ENCODE assay signal across 10 cellular contexts in genomic region chr3:50156991-50157493, GRCh38. TPM values are rescaled to one million over a fixed set of nuclear protein-coding genes. Genes with fewer than 3 reads are reported as not detected.
DNase-seq lines count a peak whose midpoint lies in the region; ATAC-seq, FAIRE-seq and TF ChIP-seq lines count a peak whose summit lies in the region.
"Had no signal": no experiment of that assay in that cellular context is flagged by ENCODE, and none has a peak within 500 bp of the region (broad histone marks: within the 10 kb centered on the region; RNA-seq: fewer than 3 reads in every experiment).

No MANE protein-coding gene starts in this region.

- WGBS in gastroesophageal sphincter (ENCODE audit: low coverage in 1 of 2), 2 donors: 11 to 16% methylated on average over 7 to 10 of the region's 13 CpGs
- WGBS in psoas muscle, 3 donors: 58 to 72% (median 65%) methylated on average over 11 to 13 of the region's 13 CpGs

- TF ChIP-seq EP300 in gastroesophageal sphincter (IDR thresholded peaks at IDR 0.05): no peak

- TF ChIP-seq CTCF in CD14-positive monocyte (IDR thresholded peaks at IDR 0.05): no peak
- no peak for TF ChIP-seq CTCF in gastroesophageal sphincter (IDR thresholded peaks at IDR 0.05)
- TF ChIP-seq CTCF in psoas muscle (IDR thresholded peaks at IDR 0.05): no peak

- FAIRE-seq in GM19239 (lab: Jason Lieb, UNC): no peak

- H3K9me3 ChIP-seq in SK-N-MC (ENCODE audit: low read depth, low read length) (no peaks in the 10 kb centered on the region), gastroesophageal sphincter (no peaks in the 10 kb centered on the region), psoas muscle (no peaks in the 10 kb centered on the region)

- H3K36me3 ChIP-seq in SK-N-MC (ENCODE audit: insufficient read depth, low read length) (no peaks in the 10 kb centered on the region), gastroesophageal sphincter (no peaks in the 10 kb centered on the region), psoas muscle (ENCODE audit: insufficient read depth in 1 of 2, low read depth in 1 of 2) (peaks cover 0 to 9% of the 10 kb centered on the region in 2 donors)

- H3K27ac Mint-ChIP-seq in CD14-positive monocyte: peak overlapping the region in 1 of 7 donors; percentile 62
- H3K27ac Mint-ChIP-seq in T-helper 2 cell treated with Interferon-gamma antibody and Interleukin-4, amounts not matched to agents 5 μg/mL and 100 μg/mL, for 36 hours: no peak overlapping the region

- no peak overlapping the region for H3K9ac ChIP-seq in SK-N-MC (ENCODE audit: insufficient read length)

- intact Hi-C loops in CD14-positive monocyte (cut with micrococcal nuclease) (no loop called here), psoas muscle (cut with DNase I) (no loop called here)

- H3K27ac ChIP-seq in SK-N-MC (no peak overlapping the region), gastroesophageal sphincter (peak overlapping the region in 3 of 4 donors; percentile 11 to 79 (median 57)), psoas muscle (no peak overlapping the region)

- peaks cover 43 to 54% (median 51%) of the 10 kb centered on the region in 3 donors for H3K27me3 Mint-ChIP-seq in CD14-positive monocyte (ENCODE audit: low read depth in 3 of 3)
- H3K27me3 Mint-ChIP-seq in T-helper 2 cell treated with Interferon-gamma antibody and Interleukin-4, amounts not matched to agents 5 μg/mL and 100 μg/mL, for 36 hours (ENCODE audit: low read depth): peaks cover 35% of the 10 kb centered on the region

- ATAC-seq in gastroesophageal sphincter (no peak), psoas muscle (no peak)
- ATAC-seq: stimulated activated naive CD8-positive, alpha-beta T cell treated with anti-CD3 and anti-CD28 coated beads, Interleukin-15, Interleukin-2, amounts not matched to agents 100 U/mL and 50 U/mL, for 24 hours had no signal

- H3K27me3 ChIP-seq in gastroesophageal sphincter (peaks cover 11% of the 10 kb centered on the region), psoas muscle (ENCODE audit: insufficient read depth in 3 of 3, low read length in 2 of 3) (no peaks in the 10 kb centered on the region)

- H3K36me3 Mint-ChIP-seq in CD14-positive monocyte: peaks cover 4 to 10% of the 10 kb centered on the region in 2 donors
- no peaks in the 10 kb centered on the region for H3K36me3 Mint-ChIP-seq in T-helper 2 cell treated with Interferon-gamma antibody and Interleukin-4, amounts not matched to agents 5 μg/mL and 100 μg/mL, for 36 hours (ENCODE audit: low read depth)

- H3K4me3 ChIP-seq in SK-N-MC: peak overlapping the region; percentile 63
- peak overlapping the region in 1 of 2 donors; percentile 65 for H3K4me3 ChIP-seq in gastroesophageal sphincter
- peak overlapping the region; percentile 79 for H3K4me3 ChIP-seq in psoas muscle

- H3K4me1 Mint-ChIP-seq in CD14-positive monocyte: peaks cover 25% of the 10 kb centered on the region
- H3K4me1 Mint-ChIP-seq in T-helper 2 cell treated with Interferon-gamma antibody and Interleukin-4, amounts not matched to agents 5 μg/mL and 100 μg/mL, for 36 hours (ENCODE audit: low read depth): peaks cover 5% of the 10 kb centered on the region

- DNase-seq in CD14-positive monocyte (ENCODE audit: low spot score): no peak
- no peak for DNase-seq in SK-N-MC (ENCODE audit: low read depth, low spot score)
- DNase-seq in psoas muscle: no peak
- DNase-seq in T-helper 2 cell treated with Interferon-gamma antibody and Interleukin-4, amounts not matched to agents 5 μg/mL and 100 μg/mL, for 36 hours (ENCODE audit: low spot score): no peak
- DNase-seq in GM19239 (ENCODE audit: insufficient read length, low spot score): no peak
- DNase-seq in GOT3 (lab: John Stamatoyannopoulos, UW): no peak
- DNase-seq in A172 (ENCODE audit: low spot score): no peak
- DNase-seq: activated CD4-positive, alpha-beta T cell treated with anti-CD3 and anti-CD28 coated beads for 1 hour; stimulated activated naive CD8-positive, alpha-beta T cell treated with anti-CD3 and anti-CD28 coated beads, Interleukin-15, Interleukin-2, amounts not matched to agents 100 U/mL and 50 U/mL, for 24 hours had no signal

- peak overlapping the region; percentile 53 to 71 for H3K4me3 Mint-ChIP-seq in CD14-positive monocyte
- no peak overlapping the region for H3K4me3 Mint-ChIP-seq in T-helper 2 cell treated with Interferon-gamma antibody and Interleukin-4, amounts not matched to agents 5 μg/mL and 100 μg/mL, for 36 hours

- no peak for TF ChIP-seq POLR2A in gastroesophageal sphincter (IDR thresholded peaks at IDR 0.05)

- peaks cover 0 to 16% (median 6%) of the 10 kb centered on the region in 7 donors for H3K9me3 Mint-ChIP-seq in CD14-positive monocyte
- H3K9me3 Mint-ChIP-seq in T-helper 2 cell treated with Interferon-gamma antibody and Interleukin-4, amounts not matched to agents 5 μg/mL and 100 μg/mL, for 36 hours: no peaks in the 10 kb centered on the region

- peaks cover 0 to 78% (median 36%) of the 10 kb centered on the region in 3 donors for H3K4me1 ChIP-seq in gastroesophageal sphincter
- H3K4me1 ChIP-seq in psoas muscle: peaks cover 22% of the 10 kb centered on the region

RNA-seq across cellular contexts. Expression of gene SEMA3F, which starts 1.9 kb away (rescaled TPM):
- not detected for polyA plus RNA-seq in CD14-positive monocyte
- 10 to 100 TPM in 3 of 4 donors, 1 to 10 TPM in 1; 6.7 to 33.5 (median 16.3) TPM for total RNA-seq in gastroesophageal sphincter
- 10 to 100 TPM in 3 of 4 donors, 1 to 10 TPM in 1; 7.0 to 13.7 (median 12.3) TPM for total RNA-seq in psoas muscle
- 1 to 10 TPM; 4.7 to 7.6 (median 6.8) TPM for polyA plus RNA-seq in psoas muscle
- total RNA-seq in A172 (2014; rRNA removed; shearing (Covaris generic)): 3.5 and 11.1 TPM in 2 replicates

RNA-seq across cellular contexts. Expression of gene GNAT1, which starts 34.4 kb away (rescaled TPM):
- polyA plus RNA-seq in CD14-positive monocyte (not detected), psoas muscle (not detected)
- total RNA-seq in gastroesophageal sphincter (not detected), psoas muscle (not detected)
- not detected in 2 replicates for total RNA-seq in A172 (2014; rRNA removed; shearing (Covaris generic))

RNA-seq across cellular contexts. Expression of gene SLC38A3, which starts 48.0 kb away (rescaled TPM):
- polyA plus RNA-seq in CD14-positive monocyte: not detected
- under 1 TPM in 2 of 4 donors, not detected in 2; 0.35 TPM for total RNA-seq in gastroesophageal sphincter
- total RNA-seq in psoas muscle: 10 to 100 TPM in 1 of 4 donors, 1 to 10 TPM in 3; 1.7 to 12.7 (median 5.4) TPM
- 1 to 10 TPM in 2 of 3 donors, under 1 TPM in 1; 0.12 to 4.5 (median 1.3) TPM for polyA plus RNA-seq in psoas muscle
- 0.74 TPM in 1 of 2 replicates, not detected in the other for total RNA-seq in A172 (2014; rRNA removed; shearing (Covaris generic))

Comparison
In these comparisons a context has a peak if more than half of its experiments do, and no peak if none do; other contexts are left out.
1. H3K27ac ChIP-seq: peak in gastroesophageal sphincter (3 of 4); none in SK-N-MC (single experiment) and psoas muscle (single experiment).